Comparison of ENCODE assay signal across 14 cellular contexts in the genomic region with DNA sequence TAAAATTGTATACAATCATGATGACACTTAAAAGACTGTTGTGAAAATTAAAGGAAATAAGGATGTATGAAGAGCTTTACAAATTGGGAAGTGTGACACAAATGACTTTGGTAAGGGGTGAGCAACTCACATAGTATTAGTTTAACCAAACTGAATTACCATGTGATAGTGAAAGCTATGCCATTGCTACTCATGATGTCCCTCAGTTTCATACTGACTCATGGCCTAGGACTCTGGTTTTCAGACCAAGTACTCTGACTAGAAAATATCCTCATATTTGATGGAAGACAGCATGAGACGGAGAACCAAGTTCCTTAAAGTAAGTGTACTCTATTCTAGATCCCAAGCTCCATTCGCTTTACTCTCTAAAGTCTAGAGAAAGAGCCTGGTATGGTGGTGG.
DNase-seq lines count a peak whose midpoint lies in the region; ATAC-seq and TF ChIP-seq lines count a peak whose summit lies in the region.
"Had no signal": no experiment of that assay in that cellular context is flagged by ENCODE, and none has a peak within 500 bp of the region (broad histone marks: within the 10 kb centered on the region; RNA-seq: fewer than 3 reads in every experiment).

No MANE protein-coding gene starts in this region.

- peak overlapping the region; percentile 42 for H3K27ac ChIP-seq in suprapubic skin
- H3K27ac ChIP-seq: 22Rv1 had no signal

- H3K4me3 ChIP-seq in suprapubic skin = no peak overlapping the region

- peaks cover 25% of the 10 kb centered on the region for H3K4me1 ChIP-seq in suprapubic skin

- no peak for DNase-seq in activated CD4-positive, alpha-beta T cell treated with anti-CD3 and anti-CD28 coated beads for 36 hours
- no peak for DNase-seq in activated CD4-positive, alpha-beta T cell treated with anti-CD3 and anti-CD28 coated beads, Interleukin-2, amount 50 U/mL, for 48 hours
- peak; percentile 9 for DNase-seq in HT1080 (ENCODE audit: low read depth)
- no peak for DNase-seq in Right ventricle myocardium superior
- DNase-seq in suprapubic skin (ENCODE audit: low spot score in 2 of 2) = no peak
- DNase-seq in midbrain (lab: John Stamatoyannopoulos, UW) = no peak
- DNase-seq: activated T-cell treated with anti-CD3 and anti-CD28 coated beads, Interleukin-2, amount 50 U/mL, for 4 hours; Calu3; NCI-H2171 had no signal

- H3K36me3 Mint-ChIP-seq in activated CD4-positive, alpha-beta T cell treated with anti-CD3 and anti-CD28 coated beads for 36 hours (ENCODE audit: low read depth) = peaks cover under 1% of the 10 kb centered on the region
- H3K36me3 Mint-ChIP-seq: brain, mesothelial cell of epicardium had no signal

- H3K4me1 Mint-ChIP-seq in activated CD4-positive, alpha-beta T cell treated with anti-CD3 and anti-CD28 coated beads for 36 hours = peaks cover 20% of the 10 kb centered on the region

- TF ChIP-seq POLR2A in suprapubic skin (IDR thresholded peaks at IDR 0.05) = no peak

- no peaks in the 10 kb centered on the region for H3K36me3 ChIP-seq in suprapubic skin

- no peaks in the 10 kb centered on the region for H3K9me3 ChIP-seq in suprapubic skin

- TF ChIP-seq EP300 in suprapubic skin (IDR thresholded peaks at IDR 0.05) = no peak

- H3K9me3 Mint-ChIP-seq in activated CD4-positive, alpha-beta T cell treated with anti-CD3 and anti-CD28 coated beads for 36 hours (ENCODE audit: low read depth) = no peaks in the 10 kb centered on the region
- H3K9me3 Mint-ChIP-seq: activated T-cell treated with anti-CD3 and anti-CD28 coated beads, Interleukin-2, amount 50 U/mL, for 4 hours; brain; mesothelial cell of epicardium had no signal

- peak; percentile 69 for ATAC-seq in activated CD4-positive, alpha-beta T cell treated with anti-CD3 and anti-CD28 coated beads for 36 hours
- peak; percentile 17 for ATAC-seq in Right ventricle myocardium superior (ENCODE audit: poor library complexity)
- no peak for ATAC-seq in HG02588 (IDR thresholded peaks at IDR 0.05; ENCODE audit: unreplicated experiment)
- no peak for ATAC-seq in GM21515 (IDR thresholded peaks at IDR 0.05; ENCODE audit: unreplicated experiment)
- ATAC-seq: activated T-cell treated with anti-CD3 and anti-CD28 coated beads, Interleukin-2, amount 50 U/mL, for 4 hours had no signal

- CTCF ChIA-PET in activated CD4-positive, alpha-beta T cell treated with anti-CD3 and anti-CD28 coated beads for 36 hours (lab: Charles Lee) = interaction anchor here (0.7 to 2.0 kb wide), 9 partner anchors 9 to 235 kb away, joined by 3 to 5 read pairs (median 4); no protein-coding TSS in a partner anchor

- POLR2A ChIA-PET in activated CD4-positive, alpha-beta T cell treated with anti-CD3 and anti-CD28 coated beads for 36 hours (lab: Charles Lee) = interaction anchor here (1.2 kb wide), 1 partner anchor 12 kb away, joined by 4 read pairs; no protein-coding TSS in a partner anchor

- no peak overlapping the region for H3K27ac Mint-ChIP-seq in activated CD4-positive, alpha-beta T cell treated with anti-CD3 and anti-CD28 coated beads for 36 hours
- H3K27ac Mint-ChIP-seq: mesothelial cell of epicardium had no signal

- no peaks in the 10 kb centered on the region for H3K27me3 ChIP-seq in suprapubic skin

- H3K4me3 Mint-ChIP-seq in activated CD4-positive, alpha-beta T cell treated with anti-CD3 and anti-CD28 coated beads for 36 hours = no peak overlapping the region
- H3K4me3 Mint-ChIP-seq: activated T-cell treated with anti-CD3 and anti-CD28 coated beads, Interleukin-2, amount 50 U/mL, for 4 hours; brain; mesothelial cell of epicardium had no signal

- 96% methylated on average over 2 of the region's 2 CpGs for WGBS in suprapubic skin

- intact Hi-C loops in activated CD4-positive, alpha-beta T cell treated with anti-CD3 and anti-CD28 coated beads for 36 hours (cut with DNase I, micrococcal nuclease) = no loop called here
- intact Hi-C loops in Right ventricle myocardium superior (cut with DNase I) = no loop called here

- TF ChIP-seq CTCF in suprapubic skin (IDR thresholded peaks at IDR 0.05) = no peak

- H3K27me3 Mint-ChIP-seq in activated CD4-positive, alpha-beta T cell treated with anti-CD3 and anti-CD28 coated beads for 36 hours = no peaks in the 10 kb centered on the region

Comparison
In these comparisons a context has a peak if more than half of its experiments do, and no peak if none do; other contexts are left out.
1. ATAC-seq: peak in activated CD4-positive, alpha-beta T cell treated with anti-CD3 and anti-CD28 coated beads for 36 hours (single experiment) and Right ventricle myocardium superior (single experiment); none in HG02588 (single experiment) and GM21515 (single experiment).